ENCODE assay signal across 16 cellular contexts in the genomic region with DNA sequence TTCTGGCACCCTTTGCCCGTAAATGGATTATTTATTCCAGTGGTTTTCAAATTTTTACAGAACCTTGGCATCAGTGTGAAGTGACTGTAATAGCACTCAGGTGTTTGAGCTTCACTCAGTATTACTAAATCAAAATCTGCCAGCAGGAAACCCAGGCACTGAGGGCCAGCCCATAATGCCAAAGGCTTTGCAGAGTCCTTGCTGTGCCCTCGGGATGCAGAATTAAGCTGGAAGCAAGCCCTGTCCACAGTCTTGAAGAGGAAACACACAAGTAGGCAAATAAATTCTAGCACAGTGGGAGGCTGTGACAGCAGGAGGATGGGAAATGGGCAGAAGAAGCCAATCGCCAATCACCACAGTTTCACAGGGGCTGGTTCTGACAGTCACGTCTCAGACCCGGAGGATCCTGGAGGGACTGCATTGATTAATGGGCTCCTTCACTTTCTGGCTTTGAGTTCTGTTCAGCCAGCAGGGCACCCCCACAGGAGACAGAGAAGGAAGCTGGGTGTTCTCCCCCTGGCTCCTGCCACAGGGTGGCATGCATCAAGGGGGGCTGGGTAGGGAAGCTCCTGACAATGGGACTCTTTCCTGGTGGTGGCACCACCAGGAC.
A peak's percentile ranks its signal among the peaks of the same experiment; 100 is the strongest.
DNase-seq lines count a peak whose midpoint lies in the region; TF ChIP-seq lines count a peak whose summit lies in the region.
"Had no signal": no experiment of that assay in that cellular context is flagged by ENCODE, and none has a peak within 500 bp of the region (broad histone marks: within the 10 kb centered on the region; RNA-seq: fewer than 3 reads in every experiment).

No MANE protein-coding gene starts in this region.

- DNase-seq in activated CD4-positive, alpha-beta T cell treated with anti-CD3 and anti-CD28 coated beads, Interleukin-2, amount 10 ng/mL, durations not matched to agents 24 days and 14 days, result peak; percentile 24
- DNase-seq in activated CD4-positive, alpha-beta T cell treated with anti-CD3 and anti-CD28 coated beads for 48 hours, result no peak
- DNase-seq in endodermal cell (peak; percentile 42), occipital lobe (lab: John Stamatoyannopoulos, UW) (no peak)
- no peak for DNase-seq in CD8-positive, alpha-beta memory T cell
- DNase-seq in NK-92 treated with Interleukin-12 subunit alpha and Interleukin-12 subunit beta, amount 100 ng/mL, for 24 hours (lab: John Stamatoyannopoulos, UW), result no peak
- no peak for DNase-seq in activated CD8-positive, alpha-beta memory T cell treated with anti-CD3 and anti-CD28 coated beads for 24 hours
- DNase-seq: 8988T; Caco-2; CD4-positive, CD25-positive, alpha-beta regulatory T cell; GDM1; GM23248; HFFc6 had no signal

- H3K4me3 Mint-ChIP-seq in activated CD4-positive, alpha-beta T cell treated with anti-CD3 and anti-CD28 coated beads, Interleukin-2, amount 10 ng/mL, durations not matched to agents 24 days and 14 days, result no peak overlapping the region
- H3K4me3 Mint-ChIP-seq in endodermal cell, result no peak overlapping the region
- H3K4me3 Mint-ChIP-seq in CD8-positive, alpha-beta memory T cell, result no peak overlapping the region
- H3K4me3 Mint-ChIP-seq: B cell; CD4-positive, CD25-positive, alpha-beta regulatory T cell; HFFc6 had no signal

- no peak overlapping the region for H3K9ac ChIP-seq in endodermal cell (ENCODE audit: extremely low read depth, low read length, poor library complexity, severe bottlenecking)
- H3K9ac ChIP-seq: BLaER1 treated with 17β-estradiol and CSF1 and Interleukin-3, amounts not matched to agents 10 nM and 100 nM; GM23248 had no signal

- H3K4me1 ChIP-seq in endodermal cell (ENCODE audit: control insufficient read depth, insufficient read depth, low read length), result peaks cover 3% of the 10 kb centered on the region
- H3K4me1 ChIP-seq in CD8-positive, alpha-beta memory T cell (ENCODE audit: insufficient read depth, low read length), result no peaks in the 10 kb centered on the region
- H3K4me1 ChIP-seq: BLaER1 treated with 17β-estradiol and CSF1 and Interleukin-3, amounts not matched to agents 10 nM and 100 nM; Caco-2 had no signal

- no peaks in the 10 kb centered on the region for H3K27me3 Mint-ChIP-seq in activated CD4-positive, alpha-beta T cell treated with anti-CD3 and anti-CD28 coated beads, Interleukin-2, amount 10 ng/mL, durations not matched to agents 24 days and 14 days
- no peaks in the 10 kb centered on the region for H3K27me3 Mint-ChIP-seq in endodermal cell (ENCODE audit: insufficient read depth)
- no peaks in the 10 kb centered on the region for H3K27me3 Mint-ChIP-seq in CD8-positive, alpha-beta memory T cell
- H3K27me3 Mint-ChIP-seq: B cell; CD4-positive, CD25-positive, alpha-beta regulatory T cell had no signal

- H3K36me3 ChIP-seq in endodermal cell (ENCODE audit: control insufficient read depth, insufficient read depth, low read length), result no peaks in the 10 kb centered on the region
- no peaks in the 10 kb centered on the region for H3K36me3 ChIP-seq in CD8-positive, alpha-beta memory T cell (ENCODE audit: insufficient read depth, low read length)
- H3K36me3 ChIP-seq: BLaER1 treated with 17β-estradiol and CSF1 and Interleukin-3, amounts not matched to agents 10 nM and 100 nM had no signal

- no peak for TF ChIP-seq CTCF in VCaP (conservative IDR thresholded peaks at IDR 0.05)
- TF ChIP-seq CTCF in endodermal cell (conservative IDR thresholded peaks at IDR 0.05), result no peak

- CTCF ChIA-PET in CD8-positive, alpha-beta memory T cell (lab: Charles Lee), result no interaction called here

- no peaks in the 10 kb centered on the region for H3K9me3 ChIP-seq in endodermal cell (ENCODE audit: control insufficient read depth, low read length)
- H3K9me3 ChIP-seq in CD8-positive, alpha-beta memory T cell (ENCODE audit: low read length), result no peaks in the 10 kb centered on the region
- H3K9me3 ChIP-seq: Caco-2 had no signal

- H3K4me1 Mint-ChIP-seq in activated CD4-positive, alpha-beta T cell treated with anti-CD3 and anti-CD28 coated beads, Interleukin-2, amount 10 ng/mL, durations not matched to agents 24 days and 14 days, result no peaks in the 10 kb centered on the region
- peaks cover 5% of the 10 kb centered on the region for H3K4me1 Mint-ChIP-seq in endodermal cell
- H3K4me1 Mint-ChIP-seq in CD8-positive, alpha-beta memory T cell, result no peaks in the 10 kb centered on the region
- H3K4me1 Mint-ChIP-seq: B cell; CD4-positive, CD25-positive, alpha-beta regulatory T cell had no signal

- intact Hi-C loops in activated CD4-positive, alpha-beta T cell treated with anti-CD3 and anti-CD28 coated beads, Interleukin-2, amount 10 ng/mL, durations not matched to agents 24 days and 14 days (cut with micrococcal nuclease), result no loop called here

- H3K4me3 ChIP-seq in endodermal cell (ENCODE audit: low read length), result no peak overlapping the region
- H3K4me3 ChIP-seq in CD8-positive, alpha-beta memory T cell (ENCODE audit: low read length), result no peak overlapping the region
- H3K4me3 ChIP-seq: BLaER1 treated with 17β-estradiol and CSF1 and Interleukin-3, amounts not matched to agents 10 nM and 100 nM; GM23248 had no signal

- POLR2A ChIA-PET in CD8-positive, alpha-beta memory T cell (lab: Charles Lee), result no interaction called here

- WGBS in endodermal cell (ENCODE audit: insufficient coverage in 1 of 2, insufficient read length in 1 of 2), 2 experiments, result 71 to 88% methylated on average over 1 to 5 of the region's 5 CpGs

- H3K27ac ChIP-seq in VCaP (peak overlapping the region; percentile 22; the same call in 1 of the 2 replicates), endodermal cell (ENCODE audit: low read depth, low read length) (no peak overlapping the region)
- no peak overlapping the region for H3K27ac ChIP-seq in CD8-positive, alpha-beta memory T cell (ENCODE audit: low read depth, low read length)
- H3K27ac ChIP-seq: BLaER1 treated with 17β-estradiol and CSF1 and Interleukin-3, amounts not matched to agents 10 nM and 100 nM; GM23248 had no signal

- H3K27ac Mint-ChIP-seq in activated CD4-positive, alpha-beta T cell treated with anti-CD3 and anti-CD28 coated beads, Interleukin-2, amount 10 ng/mL, durations not matched to agents 24 days and 14 days, result no peak overlapping the region
- no peak overlapping the region for H3K27ac Mint-ChIP-seq in endodermal cell
- H3K27ac Mint-ChIP-seq in CD8-positive, alpha-beta memory T cell, result no peak overlapping the region
- H3K27ac Mint-ChIP-seq: B cell; CD4-positive, CD25-positive, alpha-beta regulatory T cell; HFFc6 had no signal

- peaks cover 11% of the 10 kb centered on the region for H3K27me3 ChIP-seq in endodermal cell (ENCODE audit: control insufficient read depth, insufficient read depth, low read length, poor library complexity, severe bottlenecking)
- no peaks in the 10 kb centered on the region for H3K27me3 ChIP-seq in CD8-positive, alpha-beta memory T cell (ENCODE audit: insufficient read depth, low read length, poor library complexity, severe bottlenecking)
- H3K27me3 ChIP-seq: BLaER1 treated with 17β-estradiol and CSF1 and Interleukin-3, amounts not matched to agents 10 nM and 100 nM had no signal

- no peaks in the 10 kb centered on the region for H3K36me3 Mint-ChIP-seq in activated CD4-positive, alpha-beta T cell treated with anti-CD3 and anti-CD28 coated beads, Interleukin-2, amount 10 ng/mL, durations not matched to agents 24 days and 14 days (ENCODE audit: low read depth)
- H3K36me3 Mint-ChIP-seq in endodermal cell (ENCODE audit: low read depth), result no peaks in the 10 kb centered on the region
- no peaks in the 10 kb centered on the region for H3K36me3 Mint-ChIP-seq in CD8-positive, alpha-beta memory T cell
- H3K36me3 Mint-ChIP-seq: CD4-positive, CD25-positive, alpha-beta regulatory T cell had no signal

- H3K9me3 Mint-ChIP-seq in activated CD4-positive, alpha-beta T cell treated with anti-CD3 and anti-CD28 coated beads, Interleukin-2, amount 10 ng/mL, durations not matched to agents 24 days and 14 days, result no peaks in the 10 kb centered on the region
- no peaks in the 10 kb centered on the region for H3K9me3 Mint-ChIP-seq in endodermal cell
- H3K9me3 Mint-ChIP-seq in CD8-positive, alpha-beta memory T cell, result no peaks in the 10 kb centered on the region
- H3K9me3 Mint-ChIP-seq: HFFc6 had no signal

Comparison
In these comparisons a context has a peak if more than half of its experiments do, and no peak if none do; other contexts are left out.
1. DNase-seq: peak in activated CD4-positive, alpha-beta T cell treated with anti-CD3 and anti-CD28 coated beads, Interleukin-2, amount 10 ng/mL, durations not matched to agents 24 days and 14 days (single experiment) and endodermal cell (single experiment); none in activated CD4-positive, alpha-beta T cell treated with anti-CD3 and anti-CD28 coated beads for 48 hours (single experiment), CD8-positive, alpha-beta memory T cell (0 of 5), NK-92 treated with Interleukin-12 subunit alpha and Interleukin-12 subunit beta, amount 100 ng/mL, for 24 hours (single experiment), occipital lobe (single experiment) and activated CD8-positive, alpha-beta memory T cell treated with anti-CD3 and anti-CD28 coated beads for 24 hours (single experiment).